In genomic region chr1:200226268-200226968, GRCh38 we compare ENCODE assay signal across 1 cellular context.
TF ChIP-seq lines count a peak whose summit lies in the region.

No MANE protein-coding gene starts in this region.

TF ChIP-seq in GM23338, 12 proteins besides CTCF, POLR2A, EP300 and RAD21 (continued from another document):
- TF ChIP-seq ZNF462 (CRISPR knock-in tag; IDR thresholded peaks at IDR 0.05), result peak; percentile 72
